In the genomic region with DNA sequence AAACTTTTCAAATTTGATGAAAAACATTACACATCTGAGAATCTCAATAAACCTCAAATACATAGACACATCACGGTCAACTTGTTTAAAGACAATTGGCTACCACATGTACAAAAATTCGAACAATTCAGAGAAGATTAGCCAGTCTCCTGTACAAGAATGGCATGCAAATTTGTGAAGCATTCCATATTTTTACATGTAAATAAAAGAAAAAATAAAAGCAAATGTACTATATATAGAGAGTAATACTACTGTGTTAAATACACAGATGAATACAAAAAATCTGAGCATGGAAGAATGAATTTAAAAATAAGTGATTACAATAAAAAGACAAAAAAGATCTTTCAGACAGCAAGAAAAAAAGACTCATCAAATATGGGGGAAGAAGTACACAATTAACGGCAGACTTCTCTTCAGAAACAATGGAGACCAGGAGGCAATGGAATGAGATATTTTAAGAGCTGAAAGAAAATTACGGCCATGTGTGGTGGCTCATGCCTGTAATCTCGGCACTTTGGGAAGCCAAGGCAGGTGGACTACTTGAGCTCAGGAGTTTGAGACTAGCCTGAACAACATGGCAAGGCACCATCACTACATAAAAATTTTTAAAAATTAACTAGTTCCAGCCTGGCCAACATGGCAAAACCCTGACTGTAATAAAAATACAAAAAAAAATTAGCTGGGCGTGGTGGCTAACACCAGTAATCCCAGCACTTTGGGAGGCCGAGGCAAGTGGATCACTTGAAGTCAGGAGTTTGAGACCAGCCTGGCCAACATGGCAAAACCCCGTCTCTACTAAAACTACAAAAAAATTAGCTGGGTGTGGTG, we compare ENCODE assay signal across 24 cellular contexts. TPM values are rescaled to one million over a fixed set of nuclear protein-coding genes. Genes with fewer than 3 reads are reported as not detected.
DNase-seq lines count a peak whose midpoint lies in the region; ATAC-seq, FAIRE-seq and TF ChIP-seq lines count a peak whose summit lies in the region.
"Had no signal": no experiment of that assay in that cellular context is flagged by ENCODE, and none has a peak within 500 bp of the region (broad histone marks: within the 10 kb centered on the region; RNA-seq: fewer than 3 reads in every experiment).

No MANE protein-coding gene starts in this region.

- H3K79me2 ChIP-seq in GM23248 (ENCODE audit: insufficient read depth) (no peaks in the 10 kb centered on the region), K562 (ENCODE audit: control insufficient read depth, insufficient read depth, low read length) (no peaks in the 10 kb centered on the region)

- POLR2A ChIA-PET in K562 (lab: Yijun Ruan, JAX): interaction anchor here (0.8 kb wide), 1 partner anchor 9 kb away, joined by 4 read pairs; no protein-coding TSS in a partner anchor

- CTCF ChIA-PET in K562 (lab: Yijun Ruan, JAX; ENCODE audit: low intra/inter-chr PET ratio): no interaction called here

- H3K27ac ChIP-seq in GM23248: no peak overlapping the region
- H3K27ac ChIP-seq in K562 (ENCODE audit: extremely low read depth, low read depth, low read length): no peak overlapping the region
- H3K27ac ChIP-seq in esophagus squamous epithelium: no peak overlapping the region
- H3K27ac ChIP-seq: adrenal gland, cardiac muscle cell, esophagus muscularis mucosa, right atrium auricular region, RWPE1 had no signal

- 36 to 42% methylated on average over 8 of the region's 8 CpGs for WGBS in GM23248 (ENCODE audit: low coverage in 1 of 2, low lambda C conversion rate in 2 of 2, missing lambda C conversion rate in 2 of 2), 2 experiments
- 22% methylated on average over 8 of the region's 8 CpGs for WGBS in K562 (ENCODE audit: insufficient coverage, low coverage, missing lambda C conversion rate)
- WGBS in esophagus squamous epithelium, 2 donors: 69 to 73% methylated on average over 8 of the region's 8 CpGs

- no peak overlapping the region for H3K9ac ChIP-seq in GM23248
- H3K9ac ChIP-seq in K562 (ENCODE audit: insufficient read depth in 1 of 2, low read depth in 2 of 2, low read length in 2 of 2): no peak overlapping the region

- H3K9me1 ChIP-seq in K562 (ENCODE audit: control insufficient read depth, insufficient read depth, low read length): no peaks in the 10 kb centered on the region

- H3K9me3 ChIP-seq in GM23248 (ENCODE audit: low read depth) (no peaks in the 10 kb centered on the region), K562 (replicated peaks; ENCODE audit: control insufficient read depth, insufficient read depth, low read depth, low read length) (peaks cover 8% of the 10 kb centered on the region), esophagus squamous epithelium (peaks cover 0 to 38% (median 20%) of the 10 kb centered on the region in 3 donors)

- H3K4me2 ChIP-seq in GM23248 (ENCODE audit: unreplicated experiment) (no peak overlapping the region), K562 (ENCODE audit: insufficient read depth, low read length) (no peak overlapping the region)

- H3K27me3 ChIP-seq in GM23248 (replicated peaks; ENCODE audit: insufficient read depth) (no peaks in the 10 kb centered on the region), K562 (ENCODE audit: control insufficient read depth in 2 of 2, insufficient read depth in 2 of 2, low read length in 2 of 2) (no peaks in the 10 kb centered on the region), esophagus squamous epithelium (no peaks in the 10 kb centered on the region)
- H3K27me3 ChIP-seq: adrenal gland, cardiac muscle cell, esophagus muscularis mucosa, right atrium auricular region had no signal

- intact Hi-C loops in K562 (cut with micrococcal nuclease): no loop called here
- intact Hi-C loops in esophagus squamous epithelium (cut with DNase I): no loop called here

- H3K36me3 ChIP-seq in GM23248 (ENCODE audit: low read depth) (no peaks in the 10 kb centered on the region), K562 (ENCODE audit: control insufficient read depth, insufficient read depth, low read length) (no peaks in the 10 kb centered on the region), esophagus squamous epithelium (no peaks in the 10 kb centered on the region)
- H3K36me3 ChIP-seq: adrenal gland, cardiac muscle cell, esophagus muscularis mucosa, right atrium auricular region had no signal

- no peaks in the 10 kb centered on the region for H3F3A ChIP-seq in GM23248 (ENCODE audit: insufficient read depth)

- TF ChIP-seq CTCF in K562 (IDR thresholded peaks at IDR 0.05 in 2 of 3, conservative IDR thresholded peaks at IDR 0.05 in 1 of 3; ENCODE audit: insufficient read depth in 2 of 3, low read depth in 1 of 3, low read length in 3 of 3) (no peak), esophagus squamous epithelium (IDR thresholded peaks at IDR 0.05) (no peak)

- TF ChIP-seq EP300 in K562 (IDR thresholded peaks at IDR 0.05; ENCODE audit: low read length): no peak

- TF ChIP-seq POLR2A in K562 (conservative IDR thresholded peaks at IDR 0.05) (no peak), esophagus squamous epithelium (IDR thresholded peaks at IDR 0.05) (no peak)

- no TSS peak for BruUV-seq in K562 (replicated peaks; lab: Mats Ljungman, UMichigan)

- ATAC-seq in K562: no peak
- ATAC-seq: stimulated activated naive CD8-positive, alpha-beta T cell treated with anti-CD3 and anti-CD28 coated beads, Interleukin-15, amount 100 ng/mL, for 72 hours; T-helper 17 cell had no signal

- in situ Hi-C loops in GM23248 (cut with MboI): no loop called here
- in situ Hi-C loops in K562 (cut with MboI): no loop called here

- H3K9me2 ChIP-seq in GM23248 (ENCODE audit: insufficient read depth): no peaks in the 10 kb centered on the region

- TF ChIP-seq RAD21 in K562 (CRISPR knock-in tag; conservative IDR thresholded peaks at IDR 0.05 in 1 of 2, IDR thresholded peaks at IDR 0.05 in 1 of 2): no peak

- H4K20me1 ChIP-seq in GM23248 (ENCODE audit: insufficient read depth) (no peaks in the 10 kb centered on the region), K562 (replicated peaks; ENCODE audit: control insufficient read depth, insufficient read depth, low read length) (no peaks in the 10 kb centered on the region)

- DNase-seq in NCI-H2171 treated with DMSO at 0.1 percent for 48 hours (lab: John Stamatoyannopoulos, UW) (peak; percentile 47), NCI-H2171 (lab: John Stamatoyannopoulos, UW) (no peak), GM23248 (peak; percentile 40), NCI-H2227 treated with DMSO at 0.1 percent for 48 hours (lab: John Stamatoyannopoulos, UW) (peak; percentile 10), K562 (ENCODE audit: extremely low read depth in 1 of 4, low spot score in 3 of 4) (peak in 3 of 4 experiments; percentile 48 to 50 (median 49)), esophagus squamous epithelium (lab: John Stamatoyannopoulos, UW) (no peak), HuH-7.5 (ENCODE audit: low spot score) (no peak)
- DNase-seq in activated naive CD4-positive, alpha-beta T cell treated with anti-CD3 and anti-CD28 coated beads, Interleukin-2, amount 50 U/mL, for 16 hours: no peak
- DNase-seq: activated CD4-positive, CD25-positive, alpha-beta regulatory T cell treated with anti-CD3 and anti-CD28 coated beads, Interleukin-2, amount 50 U/mL, for 72 hours; adrenal gland; KG1; NCI-H187 treated with DMSO at 0.1 percent for 48 hours; NCI-H774; nucleus accumbens; stimulated activated naive CD8-positive, alpha-beta T cell treated with anti-CD3 and anti-CD28 coated beads, Interleukin-15, amount 100 ng/mL, for 72 hours; T-helper 17 cell had no signal

- H2AFZ ChIP-seq in GM23248 (no peak overlapping the region), K562 (ENCODE audit: low read depth, low read length) (no peak overlapping the region)

- no peaks in the 10 kb centered on the region for H3K4me1 ChIP-seq in GM23248 (ENCODE audit: insufficient read depth)
- H3K4me1 ChIP-seq in K562 (replicated peaks in 1 of 2; ENCODE audit: control insufficient read depth in 2 of 2, insufficient read depth in 2 of 2, low read length in 2 of 2): peaks cover 7 to 9% of the 10 kb centered on the region in 2 experiments; a peak in 3 of 5 replicates
- H3K4me1 ChIP-seq in esophagus squamous epithelium: no peaks in the 10 kb centered on the region
- H3K4me1 ChIP-seq: adrenal gland, esophagus muscularis mucosa, right atrium auricular region had no signal

- FAIRE-seq in K562 (lab: Jason Lieb, UNC): no peak
- FAIRE-seq: H1 had no signal

- no peak overlapping the region for H3K4me3 ChIP-seq in GM23248
- no peak overlapping the region for H3K4me3 ChIP-seq in K562
- no peak overlapping the region for H3K4me3 ChIP-seq in esophagus squamous epithelium
- H3K4me3 ChIP-seq: adrenal gland, cardiac muscle cell, esophagus muscularis mucosa, right atrium auricular region had no signal

RNA-seq across cellular contexts. Expression of gene HAX1, which starts 23.2 kb away (rescaled TPM):
- total RNA-seq in GM23248 (2014; rRNA removed; shearing (Covaris generic)): 142 and 169 TPM in 2 replicates
- 172 and 178 TPM in 2 replicates for polyA plus RNA-seq in GM23248 (2016; fragmentation: Nextera tagmentation; extraction: Ambion mirVana)
- total RNA-seq in K562 (2011; cell fraction: chromatin; rRNA removed; ENCODE audit: low replicate concordance): 73.9 and 115 TPM in 2 replicates
- 87.5 and 93.4 TPM in 2 replicates for total RNA-seq in K562 (2011; cell fraction: nucleolus; rRNA removed)
- 74.8 and 85.6 TPM in 2 replicates for total RNA-seq in K562 (2011; cell fraction: nucleoplasm; rRNA removed)
- total RNA-seq in K562 (2014; rRNA removed): 182 and 218 TPM in 2 replicates
- 194 and 200 TPM in 2 replicates for total RNA-seq in K562 (2014; rRNA removed; fragmentation: Illumina TruSeq; extraction: Trizol)
- 167 and 172 TPM in 2 replicates for total RNA-seq in K562 (2015; rRNA removed; fragmentation: Illumina TruSeq; extraction: Trizol)
- total RNA-seq in K562 (2021): 140 and 143 TPM in 2 replicates
- 239 and 276 TPM in 2 replicates for polyA plus RNA-seq in K562 (2011; rRNA removed)
- 257 and 270 TPM in 2 replicates for polyA plus RNA-seq in K562 (2011; cell fraction: cytosol; rRNA removed)
- polyA plus RNA-seq in K562 (2011; cell fraction: nucleus; rRNA removed): 237 and 330 TPM in 2 replicates
- 159 and 456 TPM in 2 replicates for polyA plus RNA-seq in K562 (2012)
- polyA plus RNA-seq in K562 (2014; fragmentation: Illumina TruSeq; extraction: Trizol): 200 and 240 TPM in 2 replicates
- polyA plus RNA-seq in K562 (2014; fragmentation: Nextera tagmentation; extraction: Ambion mirVana): 100 to 1,000 TPM; 447 to 492 TPM
- 234 and 245 TPM in 2 replicates for polyA plus RNA-seq in K562 (2014; rRNA removed)
- 100 and 110 TPM in 2 replicates for polyA minus RNA-seq in K562 (2011; rRNA and poly(A)+ RNA removed)
- polyA minus RNA-seq in K562 (2011; cell fraction: cytosol; rRNA and poly(A)+ RNA removed): 55.1 and 55.3 TPM in 2 replicates
- 26.4 and 58.1 TPM in 2 replicates for polyA minus RNA-seq in K562 (2011; cell fraction: nucleus; rRNA and poly(A)+ RNA removed)
- total RNA-seq in esophagus squamous epithelium: 100 to 1,000 TPM in 1 of 4 donors, 10 to 100 TPM in 3; 39.3 to 105 (median 88.9) TPM

RNA-seq across cellular contexts. Expression of gene AQP10, which starts 25.3 kb away (rescaled TPM):
- not detected in 2 replicates for total RNA-seq in GM23248 (2014; rRNA removed; shearing (Covaris generic))
- polyA plus RNA-seq in GM23248 (2016; fragmentation: Nextera tagmentation; extraction: Ambion mirVana) (not detected in 2 replicates), K562 (2011; rRNA removed) (9.7 and 20.6 TPM in 2 replicates), K562 (2014; fragmentation: Illumina TruSeq; extraction: Trizol) (5.6 and 7.4 TPM in 2 replicates), K562 (2014; fragmentation: Nextera tagmentation; extraction: Ambion mirVana) (under 1 TPM; 0.37 to 0.56 TPM), K562 (2014; rRNA removed) (4.5 and 5.0 TPM in 2 replicates)
- total RNA-seq in K562 (2011; cell fraction: chromatin; rRNA removed; ENCODE audit: low replicate concordance): 12.4 and 39.7 TPM in 2 replicates
- 21.6 and 25.0 TPM in 2 replicates for total RNA-seq in K562 (2011; cell fraction: nucleolus; rRNA removed)
- 21.3 and 24.8 TPM in 2 replicates for total RNA-seq in K562 (2011; cell fraction: nucleoplasm; rRNA removed)
- total RNA-seq in K562 (2014; rRNA removed) (1.9 and 2.1 TPM in 2 replicates), K562 (2014; rRNA removed; fragmentation: Illumina TruSeq; extraction: Trizol) (1.7 and 1.9 TPM in 2 replicates), K562 (2015; rRNA removed; fragmentation: Illumina TruSeq; extraction: Trizol) (1.3 and 1.5 TPM in 2 replicates), K562 (2021) (3.7 and 4.9 TPM in 2 replicates), esophagus squamous epithelium (not detected)
- polyA plus RNA-seq in K562 (2011; cell fraction: cytosol; rRNA removed): 16.4 and 28.3 TPM in 2 replicates
- polyA plus RNA-seq in K562 (2011; cell fraction: nucleus; rRNA removed): 46.5 and 76.2 TPM in 2 replicates
- 6.3 and 8.5 TPM in 2 replicates for polyA plus RNA-seq in K562 (2012)
- 4.2 and 5.3 TPM in 2 replicates for polyA minus RNA-seq in K562 (2011; rRNA and poly(A)+ RNA removed)
- 2.0 and 5.8 TPM in 2 replicates for polyA minus RNA-seq in K562 (2011; cell fraction: cytosol; rRNA and poly(A)+ RNA removed)
- 6.1 and 21.7 TPM in 2 replicates for polyA minus RNA-seq in K562 (2011; cell fraction: nucleus; rRNA and poly(A)+ RNA removed)
- total RNA-seq: adrenal gland; CD4-positive, alpha-beta memory T cell; esophagus muscularis mucosa; H1; lower leg skin; right atrium auricular region; urinary bladder had no signal
- polyA plus RNA-seq: adrenal gland; CD4-positive, alpha-beta memory T cell; H1 had no signal

RNA-seq across cellular contexts. Expression of gene ATP8B2, which starts 29.7 kb away (rescaled TPM):
- 200 and 203 TPM in 2 replicates for total RNA-seq in GM23248 (2014; rRNA removed; shearing (Covaris generic))
- 17.6 and 20.1 TPM in 2 replicates for polyA plus RNA-seq in GM23248 (2016; fragmentation: Nextera tagmentation; extraction: Ambion mirVana)
- total RNA-seq in K562 (2011; cell fraction: chromatin; rRNA removed; ENCODE audit: low replicate concordance): 111 and 197 TPM in 2 replicates
- total RNA-seq in K562 (2011; cell fraction: nucleolus; rRNA removed): 114 and 120 TPM in 2 replicates
- total RNA-seq in K562 (2011; cell fraction: nucleoplasm; rRNA removed): 96.1 and 116 TPM in 2 replicates
- total RNA-seq in K562 (2014; rRNA removed): 33.2 and 53.4 TPM in 2 replicates
- total RNA-seq in K562 (2014; rRNA removed; fragmentation: Illumina TruSeq; extraction: Trizol): 16.0 and 16.9 TPM in 2 replicates
- total RNA-seq in K562 (2015; rRNA removed; fragmentation: Illumina TruSeq; extraction: Trizol): 12.3 and 12.4 TPM in 2 replicates
- 28.4 and 29.8 TPM in 2 replicates for total RNA-seq in K562 (2021)
- polyA plus RNA-seq in K562 (2011; rRNA removed): 21.5 and 33.4 TPM in 2 replicates
- polyA plus RNA-seq in K562 (2011; cell fraction: cytosol; rRNA removed): 40.1 and 47.5 TPM in 2 replicates
- 95.1 and 98.0 TPM in 2 replicates for polyA plus RNA-seq in K562 (2011; cell fraction: nucleus; rRNA removed)
- 12.2 and 12.6 TPM in 2 replicates for polyA plus RNA-seq in K562 (2012)
- 18.4 and 22.1 TPM in 2 replicates for polyA plus RNA-seq in K562 (2014; fragmentation: Illumina TruSeq; extraction: Trizol)
- under 1 TPM; 0.27 to 0.58 TPM for polyA plus RNA-seq in K562 (2014; fragmentation: Nextera tagmentation; extraction: Ambion mirVana)
- polyA plus RNA-seq in K562 (2014; rRNA removed): 23.8 and 29.4 TPM in 2 replicates
- 24.4 and 25.3 TPM in 2 replicates for polyA minus RNA-seq in K562 (2011; rRNA and poly(A)+ RNA removed)
- polyA minus RNA-seq in K562 (2011; cell fraction: cytosol; rRNA and poly(A)+ RNA removed): 14.8 and 19.1 TPM in 2 replicates
- 25.3 and 46.8 TPM in 2 replicates for polyA minus RNA-seq in K562 (2011; cell fraction: nucleus; rRNA and poly(A)+ RNA removed)
- 10 to 100 TPM in 2 of 4 donors, 1 to 10 TPM in 2; 2.4 to 55.5 (median 11.1) TPM for total RNA-seq in esophagus squamous epithelium

Comparison
In these comparisons a context has a peak if more than half of its experiments do, and no peak if none do; other contexts are left out.
1. DNase-seq: peak in NCI-H2171 treated with DMSO at 0.1 percent for 48 hours (single experiment), GM23248 (single experiment), NCI-H2227 treated with DMSO at 0.1 percent for 48 hours (single experiment) and K562 (3 of 4); none in NCI-H2171 (single experiment), esophagus squamous epithelium (single experiment), HuH-7.5 (single experiment) and activated naive CD4-positive, alpha-beta T cell treated with anti-CD3 and anti-CD28 coated beads, Interleukin-2, amount 50 U/mL, for 16 hours (single experiment).